Comparison of ENCODE assay signal across 8 cellular contexts in the genomic region with DNA sequence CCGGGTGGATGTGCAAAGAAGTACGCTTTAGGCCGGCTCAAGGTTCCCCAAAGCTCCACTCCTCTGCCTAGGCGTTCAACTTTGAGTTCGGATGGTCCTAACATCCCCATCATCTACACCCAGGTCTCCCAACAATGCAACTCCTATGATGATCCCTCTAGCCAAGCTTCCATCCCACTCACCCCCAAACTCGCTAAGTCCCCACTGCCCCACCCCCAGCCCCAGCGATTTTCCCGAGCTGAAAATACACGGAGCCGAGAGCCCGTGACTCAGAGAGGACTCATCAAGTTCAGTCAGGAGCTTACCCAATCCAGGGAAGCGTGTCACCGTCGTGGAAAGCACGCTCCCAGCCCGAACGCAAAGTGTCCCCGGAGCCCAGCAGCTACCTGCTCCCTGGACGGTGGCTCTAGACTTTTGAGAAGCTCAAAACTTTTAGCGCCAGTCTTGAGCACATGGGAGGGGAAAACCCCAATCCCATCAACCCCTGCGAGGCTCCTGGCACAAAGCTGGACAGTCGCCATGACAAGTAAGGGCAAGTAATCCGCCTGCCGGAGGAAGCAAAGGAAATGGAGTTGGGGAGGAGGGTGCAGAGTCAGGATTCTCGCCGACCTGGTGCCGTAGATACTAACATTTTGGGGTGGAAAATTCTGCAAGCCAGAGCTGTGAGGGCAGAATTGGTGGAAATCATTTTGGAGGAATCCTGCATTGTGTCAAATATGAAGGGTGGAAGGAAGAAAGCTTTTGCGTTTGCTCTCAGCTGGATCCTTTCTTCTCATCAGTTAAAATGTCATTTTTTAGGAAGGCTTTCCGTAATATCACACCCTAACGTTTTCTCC.
DNase-seq lines count a peak whose midpoint lies in the region; ATAC-seq lines count a peak whose summit lies in the region.

A gene (minus strand): TSS at position 419 of the 836 bp plus-strand sequence. CDS start 10,896 bp downstream, outside the sequence.

- DNase-seq in DMS53 treated with DMSO at 0.1 percent for 48 hours (lab: John Stamatoyannopoulos, UW; ENCODE audit: unreplicated experiment) (peak; percentile 97), NCI-H446 (lab: John Stamatoyannopoulos, UW) (peak; percentile 91 to 94), inferior parietal cortex (ENCODE audit: extremely low spot score) (peak; percentile 95), smooth muscle cell of the brain vasculature (ENCODE audit: low read depth, low spot score) (peak; percentile 65)
- peak; percentile 61 to 75 (median 72) for DNase-seq in activated CD4-positive, CD25-positive, alpha-beta regulatory T cell (lab: John Stamatoyannopoulos, UW)
- peak; percentile 89 for DNase-seq in central memory CD4-positive, alpha-beta T cell

- ATAC-seq in HG03039 (IDR thresholded peaks at IDR 0.05; ENCODE audit: unreplicated experiment), result peak; percentile 32
- ATAC-seq in GM19324 (IDR thresholded peaks at IDR 0.05; ENCODE audit: low FRiP score, unreplicated experiment), result no peak
